ENCODE assay signal across 8 cellular contexts in the genomic region with DNA sequence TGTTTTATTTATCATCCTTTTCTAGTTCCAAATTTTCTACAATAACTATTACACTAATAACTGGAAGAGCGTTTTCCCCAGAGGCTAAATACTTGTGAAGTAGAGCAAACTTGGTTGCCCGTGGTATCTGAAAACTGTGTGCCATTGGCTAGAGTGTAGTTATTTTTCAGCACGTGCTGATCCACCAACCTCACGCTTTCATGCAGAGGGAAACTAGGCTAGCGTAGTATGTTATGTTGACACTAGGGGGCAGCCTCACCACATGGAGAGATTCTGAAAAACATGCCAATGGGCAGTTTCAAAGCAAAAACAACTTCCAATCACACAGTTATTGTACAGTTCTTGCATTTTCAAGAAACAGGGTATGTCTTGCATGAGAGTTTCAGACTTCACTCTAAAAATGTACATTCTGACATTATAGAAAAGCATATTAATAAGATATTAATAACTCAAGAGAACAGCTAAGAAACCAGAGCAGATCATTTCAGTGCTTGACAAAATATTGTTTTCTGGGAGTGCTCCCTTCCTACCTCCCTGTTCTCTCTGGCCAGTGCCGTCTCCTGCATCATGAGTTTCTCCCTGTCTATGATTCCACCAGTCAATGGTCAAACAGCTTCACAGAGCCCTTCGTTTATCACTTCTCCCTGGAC. TPM values are rescaled to one million over a fixed set of nuclear protein-coding genes. Genes with fewer than 3 reads are reported as not detected.
DNase-seq lines count a peak whose midpoint lies in the region; ATAC-seq and TF ChIP-seq lines count a peak whose summit lies in the region.

No MANE protein-coding gene starts in this region.

- H3K36me3 ChIP-seq in colonic mucosa: no peaks in the 10 kb centered on the region

- H3K9ac ChIP-seq in colonic mucosa (ENCODE audit: low read depth in 2 of 2, low read length in 2 of 2): no peak overlapping the region

- peaks cover 6% of the 10 kb centered on the region; the same call in 1 of the 2 replicates for H3K4me1 Mint-ChIP-seq in HFFc6 (ENCODE audit: low read depth)

- no peak overlapping the region for H3K27ac Mint-ChIP-seq in HFFc6

- H3K27ac ChIP-seq in colonic mucosa: no peak overlapping the region

- H3K9me3 ChIP-seq in colonic mucosa: no peaks in the 10 kb centered on the region

- no peaks in the 10 kb centered on the region for H3K9me3 Mint-ChIP-seq in HFFc6

- H3K4me3 ChIP-seq in colonic mucosa: no peak overlapping the region
- H3K4me3 ChIP-seq in lower leg skin (ENCODE audit: low read depth, poor library complexity, severe bottlenecking): no peak overlapping the region

- H3K27me3 Mint-ChIP-seq in HFFc6 (ENCODE audit: insufficient read depth): peaks cover 22% of the 10 kb centered on the region

- WGBS in lower leg skin, 2 donors: 13 to 18% methylated on average over 7 of the region's 7 CpGs

- no peak for TF ChIP-seq POLR2A in lower leg skin (IDR thresholded peaks at IDR 0.05)

- peak; percentile 85 for DNase-seq in DMS 273 (lab: John Stamatoyannopoulos, UW; ENCODE audit: unreplicated experiment)
- DNase-seq in HFFc6: peak; percentile 67
- DNase-seq in NCI-H460 (ENCODE audit: extremely low read depth, low read depth): peak; percentile 58
- DNase-seq in activated CD4-positive, alpha-beta T cell treated with anti-CD3 and anti-CD28 coated beads for 4 hours: peak; percentile 39 to 61
- peak; percentile 83 for DNase-seq in colonic mucosa
- DNase-seq in lower leg skin (ENCODE audit: low spot score in 2 of 2): peak; percentile 73 to 92
- DNase-seq in stimulated activated CD8-positive, alpha-beta memory T cell treated with anti-CD3 and anti-CD28 coated beads, Interleukin-12 subunit alpha, Interleukin-12 subunit beta, amount 100 ng/mL, for 1 hour (ENCODE audit: low read depth): peak; percentile 26

- no peak for ATAC-seq in GM19467 (IDR thresholded peaks at IDR 0.05; ENCODE audit: unreplicated experiment)

- H3K27me3 ChIP-seq in colonic mucosa: no peaks in the 10 kb centered on the region

- TF ChIP-seq CTCF in HFFc6 (IDR thresholded peaks at IDR 0.05): peak; percentile 96
- peak; percentile 89 for TF ChIP-seq CTCF in colonic mucosa (IDR thresholded peaks at IDR 0.05)
- peak in 1 of 3 donors; percentile 38 for TF ChIP-seq CTCF in lower leg skin (IDR thresholded peaks at IDR 0.05)

- H3K36me3 Mint-ChIP-seq in HFFc6 (ENCODE audit: low read depth): no peaks in the 10 kb centered on the region

- intact Hi-C loops in colonic mucosa (cut with DNase I) (loop anchor here (10.0 kb wide), 1 partner anchor 75 kb away; no protein-coding TSS in a partner anchor), lower leg skin (cut with DNase I; ENCODE audit: low total_unique reads) (no loop called here)

- H3K4me3 Mint-ChIP-seq in HFFc6: no peak overlapping the region

- H3K4me1 ChIP-seq in colonic mucosa: no peaks in the 10 kb centered on the region

RNA-seq across cellular contexts. Expression of a gene that starts 39.7 kb away (rescaled TPM):
- total RNA-seq in HFFc6 (2021; fragmentation: NEBNext Ultra II Directional; extraction: Animal tissue kit (Norgen Biotek cat#: 25700)): not detected
- 0.12 TPM in 1 of 2 replicates, not detected in the other for total RNA-seq in NCI-H460 (2014; rRNA removed; shearing (Covaris generic))
- not detected in 2 replicates for polyA plus RNA-seq in NCI-H460 (2014; cell fraction: nucleus; rRNA removed)
- total RNA-seq in colonic mucosa (under 1 TPM in 1 of 2 donors, not detected in 1; 0.27 TPM), lower leg skin (not detected)

Comparison
In these comparisons a context has a peak if more than half of its experiments do, and no peak if none do; other contexts are left out.
1. DNase-seq: peak in every context shown above with its lines; median percentile 85 in DMS 273; 83 in colonic mucosa; 82 in lower leg skin; 67 in HFFc6; 58 in NCI-H460; 50 in activated CD4-positive, alpha-beta T cell treated with anti-CD3 and anti-CD28 coated beads for 4 hours; 26 in stimulated activated CD8-positive, alpha-beta memory T cell treated with anti-CD3 and anti-CD28 coated beads, Interleukin-12 subunit alpha, Interleukin-12 subunit beta, amount 100 ng/mL, for 1 hour.